ENCODE assay signal across 1 cellular context in genomic region chr10:106722524-106722923, GRCh38.
TF ChIP-seq lines count a peak whose summit lies in the region.

No MANE protein-coding gene starts in this region.

TF ChIP-seq in GM23338, 12 proteins besides CTCF, POLR2A, EP300 and RAD21 (continued from another document):
- no peak for TF ChIP-seq REST (IDR thresholded peaks at IDR 0.05; ENCODE audit: unreplicated experiment)
- TF ChIP-seq NANOG (IDR thresholded peaks at IDR 0.05; ENCODE audit: borderline replicate concordance): no peak
- TF ChIP-seq EZH2phosphoT487 (IDR thresholded peaks at IDR 0.05; ENCODE audit: unreplicated experiment): no peak
- TF ChIP-seq ZNF114 (CRISPR knock-in tag; IDR thresholded peaks at IDR 0.05): no peak
- TF ChIP-seq ZNF462 (CRISPR knock-in tag; IDR thresholded peaks at IDR 0.05): no peak
- no peak for TF ChIP-seq ZNF331 (CRISPR knock-in tag; IDR thresholded peaks at IDR 0.05; ENCODE audit: low read depth)
- no peak for TF ChIP-seq EZH2 (IDR thresholded peaks at IDR 0.05; ENCODE audit: low read depth, unreplicated experiment)
- TF ChIP-seq POLR2AphosphoS5 (IDR thresholded peaks at IDR 0.05; ENCODE audit: low read depth): no peak
- TF ChIP-seq CREB1 (CRISPR knock-in tag; IDR thresholded peaks at IDR 0.05; ENCODE audit: low read depth): no peak
- TF ChIP-seq JUNB (IDR thresholded peaks at IDR 0.05; ENCODE audit: unreplicated experiment): no peak
- TF ChIP-seq ETS1 (IDR thresholded peaks at IDR 0.05): no peak
